ENCODE assay signal across 7 cellular contexts in the genomic region with DNA sequence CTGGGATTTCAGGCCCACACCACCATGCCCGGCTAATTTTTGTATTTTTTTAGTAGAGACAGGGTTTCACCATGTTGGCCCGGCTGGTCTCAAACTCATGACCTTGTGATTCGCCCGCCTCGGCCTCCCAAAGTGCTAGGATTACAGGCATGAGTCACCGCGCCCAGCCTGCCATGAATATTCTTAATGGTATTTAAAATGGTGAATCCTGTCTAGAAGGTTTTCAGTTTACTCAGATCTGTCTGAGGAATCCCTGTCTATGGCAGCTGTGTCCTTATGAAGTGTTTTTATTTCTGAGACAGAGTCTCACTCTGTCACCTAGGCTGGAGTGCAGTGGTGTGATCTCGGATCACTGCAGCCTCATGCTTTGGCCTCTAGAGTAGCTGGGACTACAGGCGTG. TPM values are rescaled to one million over a fixed set of nuclear protein-coding genes. Genes with fewer than 3 reads are reported as not detected.
DNase-seq lines count a peak whose midpoint lies in the region; TF ChIP-seq lines count a peak whose summit lies in the region.
"Not testable (repeated sequence)": the region's sequence is repeated elsewhere in the genome, so short reads cannot be mapped to it uniquely, and the experiment has no call there.

No MANE protein-coding gene starts in this region.

- H3K4me2 ChIP-seq in osteoblast (ENCODE audit: insufficient read depth, low read length) = not testable (repeated sequence)

- CTCF ChIA-PET in RWPE1 (lab: Yijun Ruan, JAX) = not testable (repeated sequence)

- 62 to 77% (median 65%) methylated on average over 9 of the region's 9 CpGs for WGBS in adrenal gland, 4 donors

- not testable (repeated sequence) for H3K27me3 ChIP-seq in adrenal gland; osteoblast (ENCODE audit: insufficient read depth, low read length)

- H3K4me1 ChIP-seq in adrenal gland (replicated peaks in 1 of 2) = peaks cover 8 to 26% of the 10 kb centered on the region in 2 donors
- not testable (repeated sequence) for H3K4me1 ChIP-seq in osteoblast (ENCODE audit: insufficient read depth, low read length)

- POLR2A ChIA-PET in RWPE1 (lab: Yijun Ruan, JAX; ENCODE audit: low non-redundant PET) = interaction anchor here (1.1 kb wide), 1 partner anchor 36 kb away, joined by 3 read pairs; the partner anchor contains the start of gene NFYC

- peaks cover 17% of the 10 kb centered on the region for H4K20me1 ChIP-seq in osteoblast (ENCODE audit: insufficient read depth, low read length)

- H3K4me3 ChIP-seq in adrenal gland; osteoblast (ENCODE audit: insufficient read depth, low read length): not testable (repeated sequence)

- H3K27ac Mint-ChIP-seq in chondrocyte (ENCODE audit: unreplicated experiment) = peak overlapping the region; percentile 27

- not testable (repeated sequence) for H3K9me3 ChIP-seq in adrenal gland (replicated peaks in 1 of 3); osteoblast (ENCODE audit: low read depth, low read length)

- not testable (repeated sequence) for TF ChIP-seq POLR2A in adrenal gland (IDR thresholded peaks at IDR 0.05)

- intact Hi-C loops in adrenal gland (cut with DNase I) = not testable (repeated sequence)

- H3K9me3 Mint-ChIP-seq in chondrocyte (ENCODE audit: low read depth) = not testable (repeated sequence)

- H2AFZ ChIP-seq in osteoblast (ENCODE audit: low read length) = not testable (repeated sequence)

- TF ChIP-seq CTCF in RWPE1 (conservative IDR thresholded peaks at IDR 0.05; ENCODE audit: low read depth); adrenal gland (IDR thresholded peaks at IDR 0.05); chondrocyte (IDR thresholded peaks at IDR 0.05); osteoblast (IDR thresholded peaks at IDR 0.05; ENCODE audit: extremely low read depth, low read depth, low read length): not testable (repeated sequence)

- H3K4me3 Mint-ChIP-seq in chondrocyte (ENCODE audit: unreplicated experiment) = not testable (repeated sequence)

- not testable (repeated sequence) for H3K27me3 Mint-ChIP-seq in chondrocyte (ENCODE audit: low read depth)

- H3K27ac ChIP-seq in RWPE1 = peak overlapping the region; percentile 57
- H3K27ac ChIP-seq in adrenal gland; osteoblast (ENCODE audit: low read depth, low read length): not testable (repeated sequence)

- not testable (repeated sequence) for H3K36me3 ChIP-seq in adrenal gland (replicated peaks in 1 of 2); osteoblast (ENCODE audit: insufficient read depth, low read length)

- peaks cover 63% of the 10 kb centered on the region for H3K79me2 ChIP-seq in osteoblast (ENCODE audit: insufficient read depth, low read length)

- H3K36me3 Mint-ChIP-seq in chondrocyte (ENCODE audit: low read depth) = not testable (repeated sequence)

- peaks cover 18% of the 10 kb centered on the region for H3K4me1 Mint-ChIP-seq in chondrocyte (ENCODE audit: low read depth)

- DNase-seq in EL (peak; percentile 76), HT1080 (ENCODE audit: low read depth) (peak; percentile 59), adrenal gland (peak in 5 of 7 donors; percentile 24 to 56 (median 53)), glomerular visceral epithelial cell (ENCODE audit: extremely low spot score) (peak; percentile 27), osteoblast (ENCODE audit: insufficient read length, low spot score, missing footprints) (peak; percentile 84)
- not testable (repeated sequence) for DNase-seq in RWPE1 (ENCODE audit: low spot score); chondrocyte (ENCODE audit: low spot score)

RNA-seq across cellular contexts. Expression of gene NFYC, which starts 36.2 kb away (rescaled TPM):
- total RNA-seq in HT1080 (2014; rRNA removed; shearing (Covaris generic)) = 35.8 and 54.1 TPM in 2 replicates
- 58.3 and 61.4 TPM in 2 replicates for polyA plus RNA-seq in HT1080 (2015; cell fraction: cytosol; rRNA removed)
- 63.6 and 68.0 TPM in 2 replicates for polyA plus RNA-seq in HT1080 (2015; cell fraction: nucleus; rRNA removed)
- total RNA-seq in adrenal gland (10 to 100 TPM; 35.9 to 73.8 (median 51.2) TPM), chondrocyte (34.2 to 49.2 TPM (median 35.8 TPM) in 3 replicates), osteoblast (24.2 TPM in 2 replicates)
- polyA plus RNA-seq in adrenal gland = 10 to 100 TPM; 37.5 to 65.2 (median 38.8) TPM

RNA-seq across cellular contexts. Expression of gene KCNQ4, which starts 55.9 kb away (rescaled TPM):
- 0.06 TPM in 1 of 2 replicates, not detected in the other for total RNA-seq in HT1080 (2014; rRNA removed; shearing (Covaris generic))
- polyA plus RNA-seq in HT1080 (2015; cell fraction: cytosol; rRNA removed) = 0.03 TPM in 1 of 2 replicates, not detected in the other
- 0.08 and 0.17 TPM in 2 replicates for polyA plus RNA-seq in HT1080 (2015; cell fraction: nucleus; rRNA removed)
- total RNA-seq in adrenal gland = under 1 TPM in 6 of 8 donors, not detected in 2; 0.24 to 0.42 (median 0.29) TPM
- 1 to 10 TPM in 1 of 3 donors, under 1 TPM in 2; 0.16 to 1.0 (median 0.61) TPM for polyA plus RNA-seq in adrenal gland
- 0.60 to 3.4 TPM (median 3.0 TPM) in 3 replicates for total RNA-seq in chondrocyte
- total RNA-seq in osteoblast = not detected in 2 replicates
